Comparison of ENCODE assay signal across 7 cellular contexts in genomic region chr7:63900394-63901203, GRCh38.
DNase-seq lines count a peak whose midpoint lies in the region; ATAC-seq and TF ChIP-seq lines count a peak whose summit lies in the region.

No MANE protein-coding gene starts in this region.

- ATAC-seq in naive B cell (ENCODE audit: low read depth in 2 of 2) = peak; percentile 89 to 91
- ATAC-seq in stimulated activated naive CD8-positive, alpha-beta T cell treated with anti-CD3 and anti-CD28 coated beads, Interleukin-15, Interleukin-2, amounts not matched to agents 100 U/mL and 50 U/mL, for 24 hours = peak; percentile 98
- ATAC-seq in GM21576 (IDR thresholded peaks at IDR 0.05; ENCODE audit: unreplicated experiment) = no peak

- H3K9me3 ChIP-seq in colonic mucosa (no peaks in the 10 kb centered on the region), neural progenitor cell (ENCODE audit: low read depth) (peaks cover 31% of the 10 kb centered on the region)

- no peak overlapping the region for H3K4me2 ChIP-seq in neural progenitor cell

- H3K4me3 ChIP-seq in colonic mucosa = peak overlapping the region; percentile 51
- no peak overlapping the region for H3K4me3 ChIP-seq in neural progenitor cell

- H3K36me3 ChIP-seq in colonic mucosa (no peaks in the 10 kb centered on the region), neural progenitor cell (no peaks in the 10 kb centered on the region)

- no peak overlapping the region for H2AFZ ChIP-seq in neural progenitor cell (replicated peaks)

- H3K27ac Mint-ChIP-seq in naive B cell = peak overlapping the region; percentile 95 to 99 (median 99)
- no peak overlapping the region for H3K27ac Mint-ChIP-seq in neural progenitor cell

- no peaks in the 10 kb centered on the region for H3K79me2 ChIP-seq in neural progenitor cell (ENCODE audit: low read depth)

- H3K9ac ChIP-seq in colonic mucosa (ENCODE audit: low read depth in 2 of 2, low read length in 2 of 2) = peak overlapping the region; percentile 39 to 41
- no peak overlapping the region for H3K9ac ChIP-seq in neural progenitor cell

- H3K27me3 ChIP-seq in colonic mucosa = no peaks in the 10 kb centered on the region
- H3K27me3 ChIP-seq in neural progenitor cell = no peaks in the 10 kb centered on the region

- H3F3A ChIP-seq in neural progenitor cell (ENCODE audit: low read depth) = no peaks in the 10 kb centered on the region

- H3K4me1 ChIP-seq in colonic mucosa (no peaks in the 10 kb centered on the region), neural progenitor cell (no peaks in the 10 kb centered on the region)

- no peak overlapping the region for H3K27ac ChIP-seq in colonic mucosa
- no peak overlapping the region for H3K27ac ChIP-seq in neural progenitor cell

- TF ChIP-seq CTCF in colonic mucosa (IDR thresholded peaks at IDR 0.05) (no peak), neural progenitor cell (IDR thresholded peaks at IDR 0.05) (no peak)

- no peaks in the 10 kb centered on the region for H3K27me3 Mint-ChIP-seq in naive B cell
- peaks cover 2% of the 10 kb centered on the region for H3K27me3 Mint-ChIP-seq in neural progenitor cell (ENCODE audit: insufficient read depth, low read depth)

- intact Hi-C loops in colonic mucosa (cut with DNase I) = loop anchor here (10.0 kb wide), 1 partner anchor 1104 kb away; the partner anchor contains the start of gene ERV3-1

- no peaks in the 10 kb centered on the region for H4K20me1 ChIP-seq in neural progenitor cell (ENCODE audit: low read depth)

- H3K4me3 Mint-ChIP-seq in naive B cell = peak overlapping the region; percentile 93 to 100 (median 97)
- no peak overlapping the region for H3K4me3 Mint-ChIP-seq in neural progenitor cell

- H3K36me3 Mint-ChIP-seq in naive B cell = peaks cover 0 to 10% of the 10 kb centered on the region in 2 donors
- H3K36me3 Mint-ChIP-seq in neural progenitor cell = no peaks in the 10 kb centered on the region

- DNase-seq in NCI-H1092 (lab: John Stamatoyannopoulos, UW) (peak; percentile 95), colonic mucosa (peak; percentile 95), naive B cell (peak; percentile 94), neural progenitor cell (ENCODE audit: low spot score) (no peak)
- DNase-seq in activated CD4-positive, alpha-beta T cell treated with anti-CD3 and anti-CD28 coated beads for 4 hours = peak; percentile 89 to 92
- peak; percentile 88 for DNase-seq in stimulated activated naive CD8-positive, alpha-beta T cell treated with anti-CD3 and anti-CD28 coated beads, Interleukin-15, Interleukin-2, amounts not matched to agents 100 U/mL and 50 U/mL, for 24 hours

- H3K4me1 Mint-ChIP-seq in naive B cell (peaks cover 0 to 20% (median 10%) of the 10 kb centered on the region in 3 donors), neural progenitor cell (no peaks in the 10 kb centered on the region)

- peaks cover 0 to 35% (median 11%) of the 10 kb centered on the region in 7 donors for H3K9me3 Mint-ChIP-seq in naive B cell
- H3K9me3 Mint-ChIP-seq in neural progenitor cell = peaks cover 59% of the 10 kb centered on the region
